22 cellular contexts compared by ENCODE assay signal in genomic region chrX:142251202-142251601, GRCh38. TPM values are rescaled to one million over a fixed set of nuclear protein-coding genes. Genes with fewer than 3 reads are reported as not detected.
"Had no signal": no experiment of that assay in that cellular context is flagged by ENCODE, and none has a peak within 500 bp of the region (broad histone marks: within the 10 kb centered on the region; RNA-seq: fewer than 3 reads in every experiment).

No MANE protein-coding gene starts in this region.

- DNase-seq: activated CD4-positive, alpha-beta T cell treated with anti-CD3 and anti-CD28 coated beads for 4 hours; activated CD8-positive, alpha-beta memory T cell treated with anti-CD3 and anti-CD28 coated beads, Interleukin-2, amount 50 U/mL, for 4 hours; activated CD8-positive, alpha-beta T cell treated with anti-CD3 and anti-CD28 coated beads for 36 hours; activated effector memory CD4-positive, alpha-beta T cell treated with Interleukin-2 at 50 U/mL for 16 hours; activated naive CD4-positive, alpha-beta T cell; activated T-cell treated with anti-CD3 and anti-CD28 coated beads, Interleukin-2, amount 50 U/mL, for 1 hour; aorta; NCI-H1092; NCI-H1417 treated with DMSO at 0.1 percent for 48 hours; NCI-H1694 treated with DMSO at 0.1 percent for 48 hours; NCI-H2029 treated with DMSO at 0.1 percent for 48 hours; NCI-H345; NCI-H510A; NCI-H526 treated with DMSO at 0.1 percent for 48 hours; NCI-H82; SHP77 treated with DMSO at 0.1 percent for 48 hours had no signal

- H3K27me3 Mint-ChIP-seq: activated CD8-positive, alpha-beta T cell treated with anti-CD3 and anti-CD28 coated beads for 36 hours; activated naive CD4-positive, alpha-beta T cell treated with anti-CD3 and anti-CD28 coated beads, Interleukin-2, amount 50 U/mL, for 24 hours had no signal

- H3K27me3 ChIP-seq: cardiac muscle cell had no signal

- H3K4me3 Mint-ChIP-seq: activated CD8-positive, alpha-beta T cell treated with anti-CD3 and anti-CD28 coated beads for 36 hours; activated naive CD4-positive, alpha-beta T cell treated with anti-CD3 and anti-CD28 coated beads, Interleukin-2, amount 50 U/mL, for 24 hours; activated T-helper 1 cell treated with anti-CD3 and anti-CD28 coated beads, Interleukin-12 subunit alpha, Interleukin-12 subunit beta, Interleukin-2, Interleukin-4 antibody, amounts not matched to agents 30 ng/mL and 10 ng/mL and 1 ng/mL, durations not matched to agents 14 hours and 24 hours and 36 hours; T-helper 1 cell treated with Interleukin-12 subunit alpha and Interleukin-12 subunit beta and Interleukin-4 antibody, amounts not matched to agents 30 μg/mL and 1 μg/mL, for 36 hours had no signal

- H3K4me3 ChIP-seq: cardiac muscle cell had no signal

- H3K36me3 Mint-ChIP-seq: activated naive CD4-positive, alpha-beta T cell treated with anti-CD3 and anti-CD28 coated beads, Interleukin-2, amount 50 U/mL, for 24 hours had no signal

- H3K27ac Mint-ChIP-seq: activated CD8-positive, alpha-beta T cell treated with anti-CD3 and anti-CD28 coated beads for 36 hours; activated naive CD4-positive, alpha-beta T cell treated with anti-CD3 and anti-CD28 coated beads, Interleukin-2, amount 50 U/mL, for 24 hours; activated T-helper 1 cell treated with anti-CD3 and anti-CD28 coated beads, Interleukin-12 subunit alpha, Interleukin-12 subunit beta, Interleukin-2, Interleukin-4 antibody, amounts not matched to agents 30 ng/mL and 10 ng/mL and 1 ng/mL, durations not matched to agents 14 hours and 24 hours and 36 hours; T-helper 1 cell treated with Interleukin-12 subunit alpha and Interleukin-12 subunit beta and Interleukin-4 antibody, amounts not matched to agents 30 μg/mL and 1 μg/mL, for 36 hours had no signal

- H3K4me1 Mint-ChIP-seq: activated naive CD4-positive, alpha-beta T cell treated with anti-CD3 and anti-CD28 coated beads, Interleukin-2, amount 50 U/mL, for 24 hours had no signal

- H3K9me3 Mint-ChIP-seq: activated CD8-positive, alpha-beta T cell treated with anti-CD3 and anti-CD28 coated beads for 36 hours; activated naive CD4-positive, alpha-beta T cell treated with anti-CD3 and anti-CD28 coated beads, Interleukin-2, amount 50 U/mL, for 24 hours; activated T-helper 1 cell treated with anti-CD3 and anti-CD28 coated beads, Interleukin-12 subunit alpha, Interleukin-12 subunit beta, Interleukin-2, Interleukin-4 antibody, amounts not matched to agents 30 ng/mL and 10 ng/mL and 1 ng/mL, durations not matched to agents 14 hours and 24 hours and 36 hours; T-helper 1 cell treated with Interleukin-12 subunit alpha and Interleukin-12 subunit beta and Interleukin-4 antibody, amounts not matched to agents 30 μg/mL and 1 μg/mL, for 36 hours had no signal

- H3K36me3 ChIP-seq: cardiac muscle cell had no signal

- ATAC-seq: activated CD4-positive, CD25-positive, alpha-beta regulatory T cell treated with anti-CD3 and anti-CD28 coated beads, Interleukin-2, amount 50 U/mL, for 24 hours; activated CD8-positive, alpha-beta T cell treated with anti-CD3 and anti-CD28 coated beads for 36 hours had no signal

- H3K27ac ChIP-seq: cardiac muscle cell had no signal

RNA-seq across cellular contexts. Expression of gene MAGEC2, which starts 46.1 kb away (rescaled TPM):
- total RNA-seq: activated CD8-positive, alpha-beta T cell treated with anti-CD3 and anti-CD28 coated beads for 36 hours; activated T-helper 1 cell treated with anti-CD3 and anti-CD28 coated beads, Interleukin-12 subunit alpha, Interleukin-12 subunit beta, Interleukin-2, Interleukin-4 antibody, amounts not matched to agents 30 ng/mL and 10 ng/mL and 1 ng/mL, durations not matched to agents 14 hours and 24 hours and 36 hours; aorta; cardiac muscle cell; OCI-LY7 had no signal
- polyA plus RNA-seq: aorta, cardiac muscle cell had no signal
